1 cellular context compared by ENCODE assay signal in the genomic region with DNA sequence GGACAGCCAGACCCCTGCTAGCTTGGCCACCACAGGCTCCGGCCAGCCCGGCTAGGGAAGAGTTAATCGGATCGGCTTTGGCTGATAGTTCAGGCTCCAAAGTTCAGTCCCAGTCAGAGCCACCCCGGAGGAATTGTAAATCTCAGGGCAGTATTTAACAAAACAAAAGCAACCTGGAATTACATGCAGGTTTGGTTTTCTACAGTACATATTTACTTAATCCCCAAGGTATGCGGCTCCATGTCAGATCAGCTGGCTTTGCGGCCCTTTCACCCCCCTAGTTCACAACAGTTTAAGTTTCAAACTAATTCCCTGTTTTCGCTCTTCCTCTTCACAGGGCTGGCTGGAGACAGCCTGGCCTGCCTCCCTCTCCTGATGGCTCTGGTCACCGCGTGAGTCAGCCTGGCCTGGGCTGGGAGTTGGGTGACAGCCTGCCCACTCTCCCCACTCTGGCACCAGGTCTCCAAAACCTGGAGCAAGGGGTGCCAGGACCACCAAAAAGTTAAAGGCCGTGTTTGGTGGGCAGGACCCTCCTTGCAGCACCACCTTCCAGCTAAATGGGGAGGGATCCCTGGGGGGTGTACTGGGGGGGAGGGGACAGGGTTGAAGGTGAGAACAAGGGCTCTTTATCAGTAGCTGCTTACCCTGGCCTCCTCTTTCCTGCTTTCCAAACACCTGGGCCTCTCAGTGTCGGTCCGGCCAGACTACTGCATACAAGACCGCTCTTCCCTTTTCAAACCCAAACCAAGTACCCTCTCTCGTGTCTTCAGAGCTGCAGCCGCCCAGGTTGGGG.
TF ChIP-seq lines count a peak whose summit lies in the region.

No MANE protein-coding gene starts in this region.

TF ChIP-seq in HepG2, 621 proteins besides CTCF, POLR2A, EP300 and RAD21 (continued from another document and continues in another):
- no peak for TF ChIP-seq SMARCE1 (IDR thresholded peaks at IDR 0.05; ENCODE audit: borderline replicate concordance)
- no peak for TF ChIP-seq TCF12 (IDR thresholded peaks at IDR 0.05)
- peak; percentile 89; the same call in 1 of the 2 replicates for TF ChIP-seq TCF12 (CRISPR knock-in tag; IDR thresholded peaks at IDR 0.05)
- TF ChIP-seq, protein P1, sequence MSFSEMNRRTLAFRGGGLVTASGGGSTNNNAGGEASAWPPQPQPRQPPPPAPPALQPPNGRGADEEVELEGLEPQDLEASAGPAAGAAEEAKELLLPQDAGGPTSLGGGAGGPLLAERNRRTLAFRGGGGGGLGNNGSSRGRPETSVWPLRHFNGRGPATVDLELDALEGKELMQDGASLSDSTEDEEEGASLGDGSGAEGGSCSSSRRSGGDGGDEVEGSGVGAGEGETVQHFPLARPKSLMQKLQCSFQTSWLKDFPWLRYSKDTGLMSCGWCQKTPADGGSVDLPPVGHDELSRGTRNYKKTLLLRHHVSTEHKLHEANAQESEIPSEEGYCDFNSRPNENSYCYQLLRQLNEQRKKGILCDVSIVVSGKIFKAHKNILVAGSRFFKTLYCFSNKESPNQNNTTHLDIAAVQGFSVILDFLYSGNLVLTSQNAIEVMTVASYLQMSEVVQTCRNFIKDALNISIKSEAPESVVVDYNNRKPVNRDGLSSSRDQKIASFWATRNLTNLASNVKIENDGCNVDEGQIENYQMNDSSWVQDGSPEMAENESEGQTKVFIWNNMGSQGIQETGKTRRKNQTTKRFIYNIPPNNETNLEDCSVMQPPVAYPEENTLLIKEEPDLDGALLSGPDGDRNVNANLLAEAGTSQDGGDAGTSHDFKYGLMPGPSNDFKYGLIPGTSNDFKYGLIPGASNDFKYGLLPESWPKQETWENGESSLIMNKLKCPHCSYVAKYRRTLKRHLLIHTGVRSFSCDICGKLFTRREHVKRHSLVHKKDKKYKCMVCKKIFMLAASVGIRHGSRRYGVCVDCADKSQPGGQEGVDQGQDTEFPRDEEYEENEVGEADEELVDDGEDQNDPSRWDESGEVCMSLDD (CRISPR knock-in tag; IDR thresholded peaks at IDR 0.05; ENCODE audit: borderline replicate concordance): no peak
- TF ChIP-seq SIN3A (IDR thresholded peaks at IDR 0.05; ENCODE audit: borderline replicate concordance, low read depth, low read length): peak; percentile 98
- TF ChIP-seq NONO (IDR thresholded peaks at IDR 0.05): no peak
- TF ChIP-seq NONO (CRISPR knock-in tag; conservative IDR thresholded peaks at IDR 0.05): no peak
- 0 out of 2 replicates have a peak, but pooled peaks have one; percentile 30 for TF ChIP-seq NR2C2 (CRISPR knock-in tag; IDR thresholded peaks at IDR 0.05; ENCODE audit: borderline replicate concordance)
- TF ChIP-seq NR2F1 (CRISPR knock-in tag; IDR thresholded peaks at IDR 0.05): peak in 1 of 2 experiments; percentile 76; a peak in 2 of 4 replicates
- TF ChIP-seq SIX4 (CRISPR knock-in tag; IDR thresholded peaks at IDR 0.05): peak; percentile 73
- TF ChIP-seq NFYC (CRISPR knock-in tag; IDR thresholded peaks at IDR 0.05): no peak
- TF ChIP-seq ZNF263 (CRISPR knock-in tag; IDR thresholded peaks at IDR 0.05): no peak; the same call in 1 of the 2 replicates
- no peak for TF ChIP-seq ZNF878 (CRISPR knock-in tag; IDR thresholded peaks at IDR 0.05)
- TF ChIP-seq HNRNPUL1 (IDR thresholded peaks at IDR 0.05; ENCODE audit: low read depth, low read length): no peak
- TF ChIP-seq, protein P2, sequence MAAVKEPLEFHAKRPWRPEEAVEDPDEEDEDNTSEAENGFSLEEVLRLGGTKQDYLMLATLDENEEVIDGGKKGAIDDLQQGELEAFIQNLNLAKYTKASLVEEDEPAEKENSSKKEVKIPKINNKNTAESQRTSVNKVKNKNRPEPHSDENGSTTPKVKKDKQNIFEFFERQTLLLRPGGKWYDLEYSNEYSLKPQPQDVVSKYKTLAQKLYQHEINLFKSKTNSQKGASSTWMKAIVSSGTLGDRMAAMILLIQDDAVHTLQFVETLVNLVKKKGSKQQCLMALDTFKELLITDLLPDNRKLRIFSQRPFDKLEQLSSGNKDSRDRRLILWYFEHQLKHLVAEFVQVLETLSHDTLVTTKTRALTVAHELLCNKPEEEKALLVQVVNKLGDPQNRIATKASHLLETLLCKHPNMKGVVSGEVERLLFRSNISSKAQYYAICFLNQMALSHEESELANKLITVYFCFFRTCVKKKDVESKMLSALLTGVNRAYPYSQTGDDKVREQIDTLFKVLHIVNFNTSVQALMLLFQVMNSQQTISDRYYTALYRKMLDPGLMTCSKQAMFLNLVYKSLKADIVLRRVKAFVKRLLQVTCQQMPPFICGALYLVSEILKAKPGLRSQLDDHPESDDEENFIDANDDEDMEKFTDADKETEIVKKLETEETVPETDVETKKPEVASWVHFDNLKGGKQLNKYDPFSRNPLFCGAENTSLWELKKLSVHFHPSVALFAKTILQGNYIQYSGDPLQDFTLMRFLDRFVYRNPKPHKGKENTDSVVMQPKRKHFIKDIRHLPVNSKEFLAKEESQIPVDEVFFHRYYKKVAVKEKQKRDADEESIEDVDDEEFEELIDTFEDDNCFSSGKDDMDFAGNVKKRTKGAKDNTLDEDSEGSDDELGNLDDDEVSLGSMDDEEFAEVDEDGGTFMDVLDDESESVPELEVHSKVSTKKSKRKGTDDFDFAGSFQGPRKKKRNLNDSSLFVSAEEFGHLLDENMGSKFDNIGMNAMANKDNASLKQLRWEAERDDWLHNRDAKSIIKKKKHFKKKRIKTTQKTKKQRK (IDR thresholded peaks at IDR 0.05; ENCODE audit: low read length): no peak
- TF ChIP-seq, protein P3, sequence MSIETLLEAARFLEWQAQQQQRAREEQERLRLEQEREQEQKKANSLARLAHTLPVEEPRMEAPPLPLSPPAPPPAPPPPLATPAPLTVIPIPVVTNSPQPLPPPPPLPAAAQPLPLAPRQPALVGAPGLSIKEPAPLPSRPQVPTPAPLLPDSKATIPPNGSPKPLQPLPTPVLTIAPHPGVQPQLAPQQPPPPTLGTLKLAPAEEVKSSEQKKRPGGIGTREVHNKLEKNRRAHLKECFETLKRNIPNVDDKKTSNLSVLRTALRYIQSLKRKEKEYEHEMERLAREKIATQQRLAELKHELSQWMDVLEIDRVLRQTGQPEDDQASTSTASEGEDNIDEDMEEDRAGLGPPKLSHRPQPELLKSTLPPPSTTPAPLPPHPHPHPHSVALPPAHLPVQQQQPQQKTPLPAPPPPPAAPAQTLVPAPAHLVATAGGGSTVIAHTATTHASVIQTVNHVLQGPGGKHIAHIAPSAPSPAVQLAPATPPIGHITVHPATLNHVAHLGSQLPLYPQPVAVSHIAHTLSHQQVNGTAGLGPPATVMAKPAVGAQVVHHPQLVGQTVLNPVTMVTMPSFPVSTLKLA (IDR thresholded peaks at IDR 0.05): no peak; the same call in 1 of the 2 replicates
- no peak for TF ChIP-seq ZNF383 (CRISPR knock-in tag; IDR thresholded peaks at IDR 0.05; ENCODE audit: borderline replicate concordance)
- no peak for TF ChIP-seq ZNF253 (CRISPR knock-in tag; IDR thresholded peaks at IDR 0.05; ENCODE audit: borderline replicate concordance)
- TF ChIP-seq MXI1 (IDR thresholded peaks at IDR 0.05; ENCODE audit: borderline replicate concordance, low read depth, low read length): no peak; the same call in 2 of the 3 replicates
- TF ChIP-seq, protein P4, sequence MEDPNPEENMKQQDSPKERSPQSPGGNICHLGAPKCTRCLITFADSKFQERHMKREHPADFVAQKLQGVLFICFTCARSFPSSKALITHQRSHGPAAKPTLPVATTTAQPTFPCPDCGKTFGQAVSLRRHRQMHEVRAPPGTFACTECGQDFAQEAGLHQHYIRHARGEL (CRISPR knock-in tag; IDR thresholded peaks at IDR 0.05): no peak
- TF ChIP-seq ZFY (CRISPR knock-in tag; IDR thresholded peaks at IDR 0.05): peak; percentile 46
- no peak for TF ChIP-seq ZNF850 (CRISPR knock-in tag; conservative IDR thresholded peaks at IDR 0.05)
- TF ChIP-seq ZNF552 (CRISPR knock-in tag; IDR thresholded peaks at IDR 0.05; ENCODE audit: borderline replicate concordance): no peak; the same call in 1 of the 2 replicates
- no peak; the same call in 1 of the 2 replicates for TF ChIP-seq SMAD3 (CRISPR knock-in tag; IDR thresholded peaks at IDR 0.05)
- no peak for TF ChIP-seq SP4 (CRISPR knock-in tag; IDR thresholded peaks at IDR 0.05)
- TF ChIP-seq, protein P5, sequence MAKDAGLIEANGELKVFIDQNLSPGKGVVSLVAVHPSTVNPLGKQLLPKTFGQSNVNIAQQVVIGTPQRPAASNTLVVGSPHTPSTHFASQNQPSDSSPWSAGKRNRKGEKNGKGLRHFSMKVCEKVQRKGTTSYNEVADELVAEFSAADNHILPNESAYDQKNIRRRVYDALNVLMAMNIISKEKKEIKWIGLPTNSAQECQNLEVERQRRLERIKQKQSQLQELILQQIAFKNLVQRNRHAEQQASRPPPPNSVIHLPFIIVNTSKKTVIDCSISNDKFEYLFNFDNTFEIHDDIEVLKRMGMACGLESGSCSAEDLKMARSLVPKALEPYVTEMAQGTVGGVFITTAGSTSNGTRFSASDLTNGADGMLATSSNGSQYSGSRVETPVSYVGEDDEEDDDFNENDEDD (CRISPR knock-in tag; IDR thresholded peaks at IDR 0.05; ENCODE audit: borderline replicate concordance): no peak
- TF ChIP-seq NFE2L1 (CRISPR knock-in tag; IDR thresholded peaks at IDR 0.05; ENCODE audit: borderline replicate concordance): no peak
- no peak; the same call in 1 of the 2 replicates for TF ChIP-seq ELF4 (CRISPR knock-in tag; IDR thresholded peaks at IDR 0.05; ENCODE audit: borderline replicate concordance)
- TF ChIP-seq FOXK1 (CRISPR knock-in tag; IDR thresholded peaks at IDR 0.05; ENCODE audit: borderline replicate concordance, low read depth): peak; percentile 83; the same call in 1 of the 2 replicates
- TF ChIP-seq, protein P6, sequence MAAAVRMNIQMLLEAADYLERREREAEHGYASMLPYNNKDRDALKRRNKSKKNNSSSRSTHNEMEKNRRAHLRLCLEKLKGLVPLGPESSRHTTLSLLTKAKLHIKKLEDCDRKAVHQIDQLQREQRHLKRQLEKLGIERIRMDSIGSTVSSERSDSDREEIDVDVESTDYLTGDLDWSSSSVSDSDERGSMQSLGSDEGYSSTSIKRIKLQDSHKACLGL (CRISPR knock-in tag; IDR thresholded peaks at IDR 0.05): peak; percentile 62; the same call in 1 of the 2 replicates
- TF ChIP-seq, protein P7, sequence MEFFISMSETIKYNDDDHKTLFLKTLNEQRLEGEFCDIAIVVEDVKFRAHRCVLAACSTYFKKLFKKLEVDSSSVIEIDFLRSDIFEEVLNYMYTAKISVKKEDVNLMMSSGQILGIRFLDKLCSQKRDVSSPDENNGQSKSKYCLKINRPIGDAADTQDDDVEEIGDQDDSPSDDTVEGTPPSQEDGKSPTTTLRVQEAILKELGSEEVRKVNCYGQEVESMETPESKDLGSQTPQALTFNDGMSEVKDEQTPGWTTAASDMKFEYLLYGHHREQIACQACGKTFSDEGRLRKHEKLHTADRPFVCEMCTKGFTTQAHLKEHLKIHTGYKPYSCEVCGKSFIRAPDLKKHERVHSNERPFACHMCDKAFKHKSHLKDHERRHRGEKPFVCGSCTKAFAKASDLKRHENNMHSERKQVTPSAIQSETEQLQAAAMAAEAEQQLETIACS (CRISPR knock-in tag; IDR thresholded peaks at IDR 0.05): peak; percentile 64; the same call in 1 of the 2 replicates
- no peak for TF ChIP-seq RFX1 (IDR thresholded peaks at IDR 0.05)
- no peak for TF ChIP-seq ZSCAN9 (CRISPR knock-in tag; IDR thresholded peaks at IDR 0.05; ENCODE audit: borderline replicate concordance)
- 0 out of 2 replicates have a peak, but pooled peaks have one; percentile 59 for TF ChIP-seq MEIS1 (CRISPR knock-in tag; IDR thresholded peaks at IDR 0.05; ENCODE audit: borderline replicate concordance)
- TF ChIP-seq KLF12 (CRISPR knock-in tag; IDR thresholded peaks at IDR 0.05; ENCODE audit: borderline replicate concordance): peak; percentile 42; the same call in 1 of the 2 replicates
- TF ChIP-seq ZNF484 (CRISPR knock-in tag; IDR thresholded peaks at IDR 0.05; ENCODE audit: borderline replicate concordance, low read depth): no peak
- TF ChIP-seq, protein P8, sequence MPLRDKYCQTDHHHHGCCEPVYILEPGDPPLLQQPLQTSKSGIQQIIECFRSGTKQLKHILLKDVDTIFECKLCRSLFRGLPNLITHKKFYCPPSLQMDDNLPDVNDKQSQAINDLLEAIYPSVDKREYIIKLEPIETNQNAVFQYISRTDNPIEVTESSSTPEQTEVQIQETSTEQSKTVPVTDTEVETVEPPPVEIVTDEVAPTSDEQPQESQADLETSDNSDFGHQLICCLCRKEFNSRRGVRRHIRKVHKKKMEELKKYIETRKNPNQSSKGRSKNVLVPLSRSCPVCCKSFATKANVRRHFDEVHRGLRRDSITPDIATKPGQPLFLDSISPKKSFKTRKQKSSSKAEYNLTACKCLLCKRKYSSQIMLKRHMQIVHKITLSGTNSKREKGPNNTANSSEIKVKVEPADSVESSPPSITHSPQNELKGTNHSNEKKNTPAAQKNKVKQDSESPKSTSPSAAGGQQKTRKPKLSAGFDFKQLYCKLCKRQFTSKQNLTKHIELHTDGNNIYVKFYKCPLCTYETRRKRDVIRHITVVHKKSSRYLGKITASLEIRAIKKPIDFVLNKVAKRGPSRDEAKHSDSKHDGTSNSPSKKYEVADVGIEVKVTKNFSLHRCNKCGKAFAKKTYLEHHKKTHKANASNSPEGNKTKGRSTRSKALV (CRISPR knock-in tag; IDR thresholded peaks at IDR 0.05): no peak
- no peak for TF ChIP-seq ARNTL (CRISPR knock-in tag; IDR thresholded peaks at IDR 0.05)
- TF ChIP-seq ZNF619 (CRISPR knock-in tag; IDR thresholded peaks at IDR 0.05): no peak
- no peak for TF ChIP-seq MBNL3 (CRISPR knock-in tag; conservative IDR thresholded peaks at IDR 0.05)
- TF ChIP-seq MBD4 (IDR thresholded peaks at IDR 0.05; ENCODE audit: borderline replicate concordance, low read length): no peak
- TF ChIP-seq DR1 (CRISPR knock-in tag; IDR thresholded peaks at IDR 0.05): peak; percentile 49; the same call in 1 of the 2 replicates
- TF ChIP-seq, protein P9, sequence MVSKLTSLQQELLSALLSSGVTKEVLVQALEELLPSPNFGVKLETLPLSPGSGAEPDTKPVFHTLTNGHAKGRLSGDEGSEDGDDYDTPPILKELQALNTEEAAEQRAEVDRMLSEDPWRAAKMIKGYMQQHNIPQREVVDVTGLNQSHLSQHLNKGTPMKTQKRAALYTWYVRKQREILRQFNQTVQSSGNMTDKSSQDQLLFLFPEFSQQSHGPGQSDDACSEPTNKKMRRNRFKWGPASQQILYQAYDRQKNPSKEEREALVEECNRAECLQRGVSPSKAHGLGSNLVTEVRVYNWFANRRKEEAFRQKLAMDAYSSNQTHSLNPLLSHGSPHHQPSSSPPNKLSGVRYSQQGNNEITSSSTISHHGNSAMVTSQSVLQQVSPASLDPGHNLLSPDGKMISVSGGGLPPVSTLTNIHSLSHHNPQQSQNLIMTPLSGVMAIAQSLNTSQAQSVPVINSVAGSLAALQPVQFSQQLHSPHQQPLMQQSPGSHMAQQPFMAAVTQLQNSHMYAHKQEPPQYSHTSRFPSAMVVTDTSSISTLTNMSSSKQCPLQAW (CRISPR knock-in tag; IDR thresholded peaks at IDR 0.05): peak; percentile 71
- TF ChIP-seq, protein P10, sequence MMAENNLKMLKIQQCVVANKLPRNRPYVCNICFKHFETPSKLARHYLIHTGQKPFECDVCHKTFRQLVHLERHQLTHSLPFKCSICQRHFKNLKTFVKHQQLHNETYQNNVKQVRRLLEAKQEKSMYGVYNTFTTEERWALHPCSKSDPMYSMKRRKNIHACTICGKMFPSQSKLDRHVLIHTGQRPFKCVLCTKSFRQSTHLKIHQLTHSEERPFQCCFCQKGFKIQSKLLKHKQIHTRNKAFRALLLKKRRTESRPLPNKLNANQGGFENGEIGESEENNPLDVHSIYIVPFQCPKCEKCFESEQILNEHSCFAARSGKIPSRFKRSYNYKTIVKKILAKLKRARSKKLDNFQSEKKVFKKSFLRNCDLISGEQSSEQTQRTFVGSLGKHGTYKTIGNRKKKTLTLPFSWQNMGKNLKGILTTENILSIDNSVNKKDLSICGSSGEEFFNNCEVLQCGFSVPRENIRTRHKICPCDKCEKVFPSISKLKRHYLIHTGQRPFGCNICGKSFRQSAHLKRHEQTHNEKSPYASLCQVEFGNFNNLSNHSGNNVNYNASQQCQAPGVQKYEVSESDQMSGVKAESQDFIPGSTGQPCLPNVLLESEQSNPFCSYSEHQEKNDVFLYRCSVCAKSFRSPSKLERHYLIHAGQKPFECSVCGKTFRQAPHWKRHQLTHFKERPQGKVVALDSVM (CRISPR knock-in tag; IDR thresholded peaks at IDR 0.05): peak; percentile 57
- TF ChIP-seq TEAD2 (CRISPR knock-in tag; IDR thresholded peaks at IDR 0.05): no peak
